ENCODE assay signal across 18 cellular contexts in the genomic region with DNA sequence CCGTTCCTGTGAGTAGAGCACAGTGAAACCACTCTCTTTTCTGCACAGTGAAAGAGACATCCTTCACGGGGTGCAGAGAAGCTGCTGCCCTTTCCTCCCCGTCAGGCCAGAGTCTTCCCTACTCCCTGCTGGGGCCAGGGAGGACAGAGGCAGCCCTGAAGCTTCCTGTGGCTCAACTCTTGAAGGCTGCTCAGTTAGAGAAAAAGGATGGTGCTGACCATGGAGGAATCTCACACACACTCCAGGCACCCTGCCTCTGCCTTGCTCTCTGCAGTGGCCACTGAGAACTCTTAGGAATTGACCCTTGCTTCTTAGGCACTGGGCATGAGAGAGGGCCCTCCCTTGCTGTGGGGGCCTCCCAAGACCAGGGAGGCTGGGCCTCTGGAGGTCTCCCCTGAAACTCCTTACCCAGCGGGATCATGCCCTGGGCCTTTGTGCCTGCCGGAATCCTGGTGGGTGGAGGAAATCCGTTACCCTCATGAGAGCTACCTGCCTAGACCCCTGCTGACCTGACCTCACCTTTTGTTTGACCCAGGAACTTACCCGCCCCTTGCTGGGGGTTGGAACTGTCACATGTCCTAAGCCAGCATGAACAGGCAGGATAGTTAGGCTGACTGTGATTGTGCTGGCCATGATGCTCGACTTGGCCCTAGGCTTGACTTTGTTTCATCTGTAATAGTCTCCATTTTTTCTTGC.
DNase-seq lines count a peak whose midpoint lies in the region; ATAC-seq, FAIRE-seq and TF ChIP-seq lines count a peak whose summit lies in the region.
"Had no signal": no experiment of that assay in that cellular context is flagged by ENCODE, and none has a peak within 500 bp of the region (broad histone marks: within the 10 kb centered on the region; RNA-seq: fewer than 3 reads in every experiment).

No MANE protein-coding gene starts in this region.

- TF ChIP-seq RAD21 in K562 (CRISPR knock-in tag; conservative IDR thresholded peaks at IDR 0.05 in 1 of 2, IDR thresholded peaks at IDR 0.05 in 1 of 2) = no peak

- peaks cover 19% of the 10 kb centered on the region for H3K79me2 ChIP-seq in K562 (ENCODE audit: control insufficient read depth, insufficient read depth, low read length)

- WGBS in K562 (ENCODE audit: insufficient coverage, low coverage, missing lambda C conversion rate) = 64% methylated on average over 6 of the region's 8 CpGs
- WGBS in upper lobe of left lung, 2 donors = 77 to 78% methylated on average over 7 to 8 of the region's 8 CpGs

- peak overlapping the region; percentile 77 to 92 for H3K9ac ChIP-seq in K562 (ENCODE audit: insufficient read depth in 1 of 2, low read depth in 2 of 2, low read length in 2 of 2)

- H2AFZ ChIP-seq in K562 (ENCODE audit: low read depth, low read length) = peak overlapping the region; percentile 70; the same call in 1 of the 2 replicates

- no peaks in the 10 kb centered on the region for H3K36me3 Mint-ChIP-seq in neural crest cell (ENCODE audit: low read depth)
- H3K36me3 Mint-ChIP-seq: stimulated activated memory B cell treated with anti-CD40 and anti-IgM and Interleukin-4, amounts not matched to agents 10 μg/mL and 1 μg/mL and 100 μg/mL, for 72 hours had no signal

- FAIRE-seq in K562 (lab: Jason Lieb, UNC) = no peak
- FAIRE-seq: endometrium had no signal

- no peaks in the 10 kb centered on the region for H3K9me1 ChIP-seq in K562 (ENCODE audit: control insufficient read depth, insufficient read depth, low read length)

- peak overlapping the region; percentile 47 for H3K4me2 ChIP-seq in K562 (ENCODE audit: insufficient read depth, low read length)

- ATAC-seq in K562 = no peak
- ATAC-seq in upper lobe of left lung (ENCODE audit: low FRiP score in 2 of 2) = no peak
- no peak for ATAC-seq in HG03378 (IDR thresholded peaks at IDR 0.05; ENCODE audit: unreplicated experiment)
- ATAC-seq: foreskin keratinocyte; stimulated activated memory B cell treated with anti-CD40 and anti-IgM and Interleukin-4, amounts not matched to agents 10 μg/mL and 1 μg/mL and 100 μg/mL, for 72 hours had no signal

- H3K4me3 Mint-ChIP-seq in neural crest cell = no peak overlapping the region
- H3K4me3 Mint-ChIP-seq: CD4-positive, alpha-beta T cell; stimulated activated memory B cell treated with anti-CD40 and anti-IgM and Interleukin-4, amounts not matched to agents 10 μg/mL and 1 μg/mL and 100 μg/mL, for 72 hours had no signal

- H3K4me1 Mint-ChIP-seq in neural crest cell = peaks cover 12% of the 10 kb centered on the region

- no peaks in the 10 kb centered on the region for H3K9me3 ChIP-seq in left ventricle myocardium inferior (replicated peaks)
- H3K9me3 ChIP-seq in K562 (replicated peaks; ENCODE audit: control insufficient read depth, insufficient read depth, low read depth, low read length) = no peaks in the 10 kb centered on the region
- no peaks in the 10 kb centered on the region for H3K9me3 ChIP-seq in upper lobe of left lung
- H3K9me3 ChIP-seq: SJSA1 had no signal

- H3K36me3 ChIP-seq in left ventricle myocardium inferior = no peaks in the 10 kb centered on the region
- no peaks in the 10 kb centered on the region; the same call in 2 of the 3 replicates for H3K36me3 ChIP-seq in K562 (ENCODE audit: control insufficient read depth, insufficient read depth, low read length)
- H3K36me3 ChIP-seq in upper lobe of left lung = no peaks in the 10 kb centered on the region
- H3K36me3 ChIP-seq: SJSA1 had no signal

- peak overlapping the region; percentile 87 for H3K27ac ChIP-seq in left ventricle myocardium inferior (replicated peaks)
- H3K27ac ChIP-seq in K562 (ENCODE audit: extremely low read depth, low read depth, low read length) = peak overlapping the region; percentile 94
- peak overlapping the region; percentile 62 to 82 (median 79) for H3K27ac ChIP-seq in upper lobe of left lung
- H3K27ac ChIP-seq: foreskin keratinocyte, SJSA1 had no signal

- no peaks in the 10 kb centered on the region for H3K27me3 ChIP-seq in left ventricle myocardium inferior (ENCODE audit: low read depth)
- no peaks in the 10 kb centered on the region for H3K27me3 ChIP-seq in K562 (ENCODE audit: control insufficient read depth in 2 of 2, insufficient read depth in 2 of 2, low read length in 2 of 2)
- no peaks in the 10 kb centered on the region for H3K27me3 ChIP-seq in upper lobe of left lung
- H3K27me3 ChIP-seq: foreskin keratinocyte, SJSA1 had no signal

- no TSS peak for BruUV-seq in K562 (replicated peaks; lab: Mats Ljungman, UMichigan)

- no peak for DNase-seq in left ventricle myocardium inferior
- no peak for DNase-seq in cardiac septum (ENCODE audit: low spot score)
- no peak for DNase-seq in K562 (ENCODE audit: extremely low read depth in 1 of 4, low spot score in 3 of 4)
- no peak for DNase-seq in neural crest cell (ENCODE audit: low read depth, low spot score)
- no peak for DNase-seq in upper lobe of left lung
- no peak for DNase-seq in GM10266 (ENCODE audit: extremely low spot score)
- DNase-seq in HPDE6-E6E7 (ENCODE audit: extremely low spot score) = no peak
- DNase-seq: activated gamma-delta T cell treated with Interleukin-2 at 50 U/mL for 16 hours; CD4-positive, alpha-beta T cell; cerebellar nuclear complex; foreskin keratinocyte; NCI-H1092 treated with DMSO at 0.1 percent for 48 hours; NCI-H526 had no signal

- no peak for TF ChIP-seq POLR2A in K562 (conservative IDR thresholded peaks at IDR 0.05)
- TF ChIP-seq POLR2A in upper lobe of left lung (IDR thresholded peaks at IDR 0.05) = no peak

- TF ChIP-seq EP300 in K562 (IDR thresholded peaks at IDR 0.05; ENCODE audit: low read length) (no peak), upper lobe of left lung (IDR thresholded peaks at IDR 0.05) (no peak)

- TF ChIP-seq CTCF in left ventricle myocardium inferior (IDR thresholded peaks at IDR 0.05; ENCODE audit: borderline replicate concordance) (no peak), K562 (IDR thresholded peaks at IDR 0.05 in 2 of 3, conservative IDR thresholded peaks at IDR 0.05 in 1 of 3; ENCODE audit: insufficient read depth in 2 of 3, low read depth in 1 of 3, low read length in 3 of 3) (no peak), neural crest cell (conservative IDR thresholded peaks at IDR 0.05) (no peak), upper lobe of left lung (IDR thresholded peaks at IDR 0.05) (no peak), GM10266 (IDR thresholded peaks at IDR 0.05; ENCODE audit: control insufficient read depth, insufficient read depth, low read depth, missing control alignments) (no peak)

- intact Hi-C loops in left ventricle myocardium inferior (cut with micrococcal nuclease) (no loop called here), cardiac septum (cut with DNase I) (loop anchor here (5.0 kb wide), 2 partner anchors 51 to 89 kb away; no protein-coding TSS in a partner anchor), K562 (cut with micrococcal nuclease) (no loop called here)

- H3K4me3 ChIP-seq in left ventricle myocardium inferior = no peak overlapping the region
- no peak overlapping the region for H3K4me3 ChIP-seq in K562
- no peak overlapping the region for H3K4me3 ChIP-seq in upper lobe of left lung
- H3K4me3 ChIP-seq: SJSA1 had no signal

- in situ Hi-C loops in K562 (cut with MboI) = no loop called here

- H3K27me3 Mint-ChIP-seq in neural crest cell (ENCODE audit: low read depth) = no peaks in the 10 kb centered on the region
- H3K27me3 Mint-ChIP-seq: CD4-positive, alpha-beta T cell had no signal

- CTCF ChIA-PET in K562 (lab: Yijun Ruan, JAX; ENCODE audit: low intra/inter-chr PET ratio) = no interaction called here

- peaks cover 81% of the 10 kb centered on the region for H3K4me1 ChIP-seq in left ventricle myocardium inferior
- peaks cover 66 to 91% of the 10 kb centered on the region in 2 experiments for H3K4me1 ChIP-seq in K562 (replicated peaks in 1 of 2; ENCODE audit: control insufficient read depth in 2 of 2, insufficient read depth in 2 of 2, low read length in 2 of 2)
- H3K4me1 ChIP-seq in upper lobe of left lung = peaks cover 42 to 67% (median 62%) of the 10 kb centered on the region in 4 donors

- peak overlapping the region; percentile 12 for H3K27ac Mint-ChIP-seq in neural crest cell (ENCODE audit: unreplicated experiment)
- H3K27ac Mint-ChIP-seq: CD4-positive, alpha-beta T cell; progenitor cell of endocrine pancreas; stimulated activated memory B cell treated with anti-CD40 and anti-IgM and Interleukin-4, amounts not matched to agents 10 μg/mL and 1 μg/mL and 100 μg/mL, for 72 hours had no signal

- no peaks in the 10 kb centered on the region for H4K20me1 ChIP-seq in K562 (replicated peaks; ENCODE audit: control insufficient read depth, insufficient read depth, low read length)

- POLR2A ChIA-PET in K562 (lab: Yijun Ruan, JAX) = interaction anchor here (0.6 to 8.2 kb wide), 10 partner anchors 8 to 152 kb away, joined by 3 to 109 read pairs (median 4); no protein-coding TSS in a partner anchor

- H3K9me3 Mint-ChIP-seq in neural crest cell = peaks cover 2% of the 10 kb centered on the region
- H3K9me3 Mint-ChIP-seq: CD4-positive, alpha-beta T cell; stimulated activated memory B cell treated with anti-CD40 and anti-IgM and Interleukin-4, amounts not matched to agents 10 μg/mL and 1 μg/mL and 100 μg/mL, for 72 hours had no signal

TF ChIP-seq in K562, 482 proteins besides CTCF, POLR2A, EP300 and RAD21 (continues in another document):
- TF ChIP-seq NR2C1 (IDR thresholded peaks at IDR 0.05) (no peak), NR2C1 (tag; IDR thresholded peaks at IDR 0.05) (0 out of 2 replicates have a peak, but pooled peaks have one; percentile 27), RBFOX2 (IDR thresholded peaks at IDR 0.05; ENCODE audit: low read depth, low read length) (peak; percentile 2; the same call in 1 of the 2 replicates), PTTG1 (tag; IDR thresholded peaks at IDR 0.05; ENCODE audit: low read depth) (0 out of 2 replicates have a peak, but pooled peaks have one; percentile 23), ARID3A (IDR thresholded peaks at IDR 0.05; ENCODE audit: borderline replicate concordance, low read depth, low read length) (no peak), STAT5A (IDR thresholded peaks at IDR 0.05; ENCODE audit: borderline replicate concordance, low read length) (no peak)
